In the genomic region with DNA sequence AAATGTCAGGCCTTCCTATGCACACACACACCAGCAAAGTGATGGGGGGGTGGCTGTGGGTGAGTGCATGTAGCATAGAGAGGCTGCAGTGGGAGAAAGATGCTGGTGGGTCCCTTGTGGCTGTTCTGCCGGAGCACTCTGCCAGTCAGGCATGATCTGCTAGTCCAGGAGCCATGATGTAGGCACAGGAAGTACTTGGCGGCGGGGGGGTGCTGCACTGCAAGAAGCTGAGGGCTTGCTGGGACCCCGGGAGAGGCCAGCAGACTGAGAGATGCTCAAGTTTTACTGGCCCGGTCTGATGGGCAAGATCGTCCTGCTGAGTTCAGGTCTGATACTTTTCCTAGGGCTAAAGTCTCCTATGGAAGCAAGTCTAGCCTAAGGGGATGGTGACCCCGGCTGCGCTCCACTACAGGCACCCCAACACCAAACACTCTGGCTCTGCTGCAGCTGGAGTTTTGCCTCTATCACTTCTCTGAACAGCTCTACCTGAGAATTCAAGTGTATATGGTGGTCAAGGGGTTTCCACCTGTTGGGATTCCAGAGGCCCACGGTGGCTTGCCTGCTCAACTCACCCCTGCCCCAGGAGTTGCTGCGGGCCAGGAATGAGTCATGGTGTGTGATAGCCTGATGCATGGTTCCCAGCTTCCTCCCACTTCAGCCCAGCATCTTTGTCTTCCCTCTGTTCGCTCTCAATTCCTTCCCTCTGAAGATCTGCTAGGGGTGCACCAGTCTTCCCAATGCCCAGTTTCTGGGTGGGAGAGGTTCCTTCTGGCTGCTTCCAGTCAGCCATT, we compare ENCODE assay signal across 23 cellular contexts.
"Had no signal": no experiment of that assay in that cellular context is flagged by ENCODE, and none has a peak within 500 bp of the region (broad histone marks: within the 10 kb centered on the region; RNA-seq: fewer than 3 reads in every experiment).

No MANE protein-coding gene starts in this region.

- ATAC-seq: activated CD4-positive, alpha-beta T cell treated with anti-CD3 and anti-CD28 coated beads for 36 hours; activated CD8-positive, alpha-beta T cell treated with anti-CD3 and anti-CD28 coated beads for 36 hours; PC-3; T-cell had no signal

- H3K4me3 Mint-ChIP-seq: activated CD4-positive, alpha-beta T cell treated with anti-CD3 and anti-CD28 coated beads for 36 hours; activated CD8-positive, alpha-beta T cell treated with anti-CD3 and anti-CD28 coated beads for 36 hours; activated naive CD4-positive, alpha-beta T cell treated with anti-CD3 and anti-CD28 coated beads, Interleukin-2, amount 50 U/mL, for 24 hours; activated T-cell treated with anti-CD3 and anti-CD28 coated beads, Interleukin-2, amount 50 U/mL, for 24 hours; activated T-helper 1 cell treated with anti-CD3 and anti-CD28 coated beads, Interleukin-12 subunit alpha, Interleukin-12 subunit beta, Interleukin-2, Interleukin-4 antibody, amounts not matched to agents 30 ng/mL and 10 ng/mL and 1 ng/mL, durations not matched to agents 14 hours and 24 hours and 36 hours; T-cell had no signal

- H3K27ac ChIP-seq: breast epithelium, SK-N-MC, VCaP had no signal

- H3K36me3 ChIP-seq: breast epithelium had no signal

- DNase-seq: activated CD4-positive, alpha-beta T cell treated with anti-CD3 and anti-CD28 coated beads for 36 hours; activated CD8-positive, alpha-beta memory T cell treated with anti-CD3 and anti-CD28 coated beads, Interleukin-2, amount 50 U/mL, for 4 hours; activated CD8-positive, alpha-beta T cell treated with anti-CD3 and anti-CD28 coated beads for 36 hours; activated effector memory CD4-positive, alpha-beta T cell treated with Interleukin-2 at 50 U/mL for 16 hours; activated naive CD4-positive, alpha-beta T cell; activated T-cell treated with anti-CD3 and anti-CD28 coated beads, Interleukin-2, amount 50 U/mL, for 24 hours; aorta; central memory CD4-positive, alpha-beta T cell; KG1; NCI-H1105; NCI-H1436; NCI-H1694 treated with DMSO at 0.1 percent for 48 hours; NCI-H2029 treated with DMSO at 0.1 percent for 48 hours; NCI-H524; PC-3; T-cell; T-helper 2 cell; T1000 had no signal

- H3K9me3 Mint-ChIP-seq: activated T-helper 1 cell treated with anti-CD3 and anti-CD28 coated beads, Interleukin-12 subunit alpha, Interleukin-12 subunit beta, Interleukin-2, Interleukin-4 antibody, amounts not matched to agents 30 ng/mL and 10 ng/mL and 1 ng/mL, durations not matched to agents 14 hours and 24 hours and 36 hours had no signal

- H3K4me3 ChIP-seq: breast epithelium, SK-N-MC had no signal

- H3K27me3 ChIP-seq: breast epithelium had no signal

- H3K27ac Mint-ChIP-seq: activated CD4-positive, alpha-beta T cell treated with anti-CD3 and anti-CD28 coated beads for 36 hours; activated CD8-positive, alpha-beta T cell treated with anti-CD3 and anti-CD28 coated beads for 36 hours; activated naive CD4-positive, alpha-beta T cell treated with anti-CD3 and anti-CD28 coated beads, Interleukin-2, amount 50 U/mL, for 24 hours; activated T-cell treated with anti-CD3 and anti-CD28 coated beads, Interleukin-2, amount 50 U/mL, for 24 hours; activated T-helper 1 cell treated with anti-CD3 and anti-CD28 coated beads, Interleukin-12 subunit alpha, Interleukin-12 subunit beta, Interleukin-2, Interleukin-4 antibody, amounts not matched to agents 30 ng/mL and 10 ng/mL and 1 ng/mL, durations not matched to agents 14 hours and 24 hours and 36 hours; T-cell had no signal

- H3K4me1 ChIP-seq: breast epithelium had no signal

- H3K36me3 Mint-ChIP-seq: activated naive CD4-positive, alpha-beta T cell treated with anti-CD3 and anti-CD28 coated beads, Interleukin-2, amount 50 U/mL, for 24 hours; T-cell had no signal

- H3K4me1 Mint-ChIP-seq: activated CD4-positive, alpha-beta T cell treated with anti-CD3 and anti-CD28 coated beads for 36 hours; activated naive CD4-positive, alpha-beta T cell treated with anti-CD3 and anti-CD28 coated beads, Interleukin-2, amount 50 U/mL, for 24 hours; T-cell had no signal

- H3K27me3 Mint-ChIP-seq: activated CD4-positive, alpha-beta T cell treated with anti-CD3 and anti-CD28 coated beads for 36 hours; activated CD8-positive, alpha-beta T cell treated with anti-CD3 and anti-CD28 coated beads for 36 hours; activated naive CD4-positive, alpha-beta T cell treated with anti-CD3 and anti-CD28 coated beads, Interleukin-2, amount 50 U/mL, for 24 hours; activated T-cell treated with anti-CD3 and anti-CD28 coated beads, Interleukin-2, amount 50 U/mL, for 24 hours; T-cell had no signal
